7 cellular contexts compared by ENCODE assay signal in genomic region chr7:103297837-103298179, GRCh38. TPM values are rescaled to one million over a fixed set of nuclear protein-coding genes. Genes with fewer than 3 reads are reported as not detected.
DNase-seq lines count a peak whose midpoint lies in the region; ATAC-seq and TF ChIP-seq lines count a peak whose summit lies in the region.

No MANE protein-coding gene starts in this region.

- H3K4me1 ChIP-seq in NT2/D1 (ENCODE audit: insufficient read depth, insufficient read length) (no peaks in the 10 kb centered on the region), esophagus (ENCODE audit: control insufficient read depth in 2 of 2, insufficient read depth in 2 of 2, low read length in 1 of 2) (no peaks in the 10 kb centered on the region), gastrocnemius medialis (peaks cover 11 to 14% of the 10 kb centered on the region in 2 donors)

- peak overlapping the region; percentile 87 for H3K4me3 ChIP-seq in NT2/D1 (ENCODE audit: insufficient read length, low read depth)
- H3K4me3 ChIP-seq in esophagus (ENCODE audit: low read depth in 1 of 2, low read length in 2 of 2), result peak overlapping the region; percentile 83 to 84
- peak overlapping the region; percentile 75 to 96 (median 88) for H3K4me3 ChIP-seq in gastrocnemius medialis

- intact Hi-C loops in gastrocnemius medialis (cut with DNase I; ENCODE audit: low total_unique reads), result loop anchor here (2.0 to 5.0 kb wide), 2 partner anchors 47 to 109 kb away; partner anchors contain the start of gene DNAJC2

- DNase-seq in NT2/D1 (ENCODE audit: low read depth, low spot score), result no peak
- DNase-seq in gastrocnemius medialis, result no peak
- DNase-seq in germinal center (ENCODE audit: low spot score), result no peak
- no peak for DNase-seq in putamen (ENCODE audit: low spot score)
- no peak for DNase-seq in COLO668 (lab: John Stamatoyannopoulos, UW; ENCODE audit: unreplicated experiment)

- H3K9me3 ChIP-seq in NT2/D1 (ENCODE audit: insufficient read depth, low read length), result no peaks in the 10 kb centered on the region
- H3K9me3 ChIP-seq in esophagus (ENCODE audit: control insufficient read depth in 2 of 2, insufficient read depth in 1 of 2, low read depth in 1 of 2, low read length in 1 of 2), result no peaks in the 10 kb centered on the region
- no peaks in the 10 kb centered on the region for H3K9me3 ChIP-seq in gastrocnemius medialis

- TF ChIP-seq CTCF in gastrocnemius medialis (IDR thresholded peaks at IDR 0.05 in 4 of 5, conservative IDR thresholded peaks at IDR 0.05 in 1 of 5), result no peak

- WGBS in esophagus, 2 donors, result 1% methylated on average over 7 of the region's 7 CpGs

- H3K27me3 ChIP-seq in NT2/D1 (ENCODE audit: insufficient read depth, insufficient read length) (no peaks in the 10 kb centered on the region), esophagus (ENCODE audit: control insufficient read depth in 1 of 2, insufficient read depth in 2 of 2, low read length in 2 of 2) (no peaks in the 10 kb centered on the region), gastrocnemius medialis (no peaks in the 10 kb centered on the region)

- H3K27ac ChIP-seq in esophagus (ENCODE audit: low read depth in 2 of 2, low read length in 1 of 2), result peak overlapping the region in 1 of 2 donors; percentile 86
- H3K27ac ChIP-seq in gastrocnemius medialis, result peak overlapping the region; percentile 76 to 87 (median 82)

- in situ Hi-C loops in gastrocnemius medialis (cut with MboI; ENCODE audit: low sequenced_read_pairs in 4 of 4), result no loop called here

- peak overlapping the region; percentile 93 for H3K9ac ChIP-seq in NT2/D1 (ENCODE audit: insufficient read length, low read depth)

- TF ChIP-seq POLR2A in gastrocnemius medialis (IDR thresholded peaks at IDR 0.05), result no peak

- H3K36me3 ChIP-seq in NT2/D1 (ENCODE audit: insufficient read depth, insufficient read length, low read length), result peaks cover 39% of the 10 kb centered on the region
- H3K36me3 ChIP-seq in esophagus (ENCODE audit: control insufficient read depth in 2 of 2, insufficient read depth in 2 of 2, low read length in 1 of 2), result no peaks in the 10 kb centered on the region
- H3K36me3 ChIP-seq in gastrocnemius medialis, result peaks cover 0 to 43% of the 10 kb centered on the region in 2 donors

- ATAC-seq in GM21528 (IDR thresholded peaks at IDR 0.05; ENCODE audit: low FRiP score, unreplicated experiment) (peak; percentile 10), gastrocnemius medialis (no peak)

RNA-seq across cellular contexts. Expression of gene PMPCB, which starts 0.6 kb away (rescaled TPM):
- 10 to 100 TPM; 32.9 to 47.4 TPM for polyA plus RNA-seq in esophagus
- total RNA-seq in gastrocnemius medialis, result 10 to 100 TPM; 25.1 to 51.3 (median 40.2) TPM

RNA-seq across cellular contexts. Expression of gene DNAJC2, which starts 46.8 kb away (rescaled TPM):
- 10 to 100 TPM; 15.6 to 18.5 TPM for polyA plus RNA-seq in esophagus
- total RNA-seq in gastrocnemius medialis, result 10 to 100 TPM; 20.9 to 36.8 (median 31.4) TPM

RNA-seq across cellular contexts. Expression of gene PSMC2, which starts 49.6 kb away (rescaled TPM):
- polyA plus RNA-seq in esophagus, result 100 to 1,000 TPM in 1 of 2 donors, 10 to 100 TPM in 1; 57.9 to 115 TPM
- total RNA-seq in gastrocnemius medialis, result 100 to 1,000 TPM; 258 to 342 (median 274) TPM
